In genomic region chr11:133384731-133385130, GRCh38 we compare ENCODE assay signal across 27 cellular contexts.
"Had no signal": no experiment of that assay in that cellular context is flagged by ENCODE, and none has a peak within 500 bp of the region (broad histone marks: within the 10 kb centered on the region; RNA-seq: fewer than 3 reads in every experiment).

No MANE protein-coding gene starts in this region.

- H3K4me1 ChIP-seq: colonic mucosa, foreskin keratinocyte, gastroesophageal sphincter, left lung, lower lobe of right lung had no signal

- H3K27ac ChIP-seq: colonic mucosa, epithelial cell of prostate, foreskin keratinocyte, gastroesophageal sphincter, heart left ventricle, hepatocyte, left lung, lower lobe of right lung had no signal

- DNase-seq: colonic mucosa; cortex of kidney; effector CD8-positive, alpha-beta T cell; effector memory CD8-positive, alpha-beta T cell; endodermal cell; erythroblast; foreskin keratinocyte; heart left ventricle; hypothalamus; immature natural killer cell; islet precursor cell; kidney; kidney glomerular epithelial cell; left colon; left lung; left ventricle myocardium superior; lower lobe of right lung; mesenchymal stem cell; mucosa of descending colon had no signal

- H3K4me3 ChIP-seq: colonic mucosa, gastroesophageal sphincter, heart left ventricle, hepatocyte, left lung, lower lobe of right lung, mucosa of descending colon had no signal

- H3K4me3 Mint-ChIP-seq: dendritic cell treated with granulocyte-macrophage colony-stimulating factor and Interleukin-4, amounts not matched to agents 40 ng/mL and 50 ng/mL, for 4 days; effector memory CD8-positive, alpha-beta T cell; endodermal cell; immature natural killer cell; mesothelial cell of epicardium had no signal

- H3K27me3 Mint-ChIP-seq: dendritic cell treated with granulocyte-macrophage colony-stimulating factor and Interleukin-4, amounts not matched to agents 40 ng/mL and 50 ng/mL, for 4 days; effector memory CD8-positive, alpha-beta T cell had no signal

- H3K4me2 ChIP-seq: hepatocyte had no signal

- H3K4me1 Mint-ChIP-seq: immature natural killer cell had no signal

- FAIRE-seq: endometrium, frontal cortex, kidney had no signal

- H2AFZ ChIP-seq: hepatocyte had no signal

- H3K27me3 ChIP-seq: colonic mucosa, foreskin keratinocyte, heart left ventricle, left lung had no signal

- H3K36me3 ChIP-seq: colonic mucosa, gastroesophageal sphincter, heart left ventricle, left lung, lower lobe of right lung had no signal

- H3K27ac Mint-ChIP-seq: dendritic cell treated with granulocyte-macrophage colony-stimulating factor and Interleukin-4, amounts not matched to agents 40 ng/mL and 50 ng/mL, for 4 days; effector memory CD8-positive, alpha-beta T cell; endodermal cell; immature natural killer cell; mesothelial cell of epicardium had no signal

- H3K9me3 Mint-ChIP-seq: dendritic cell treated with granulocyte-macrophage colony-stimulating factor and Interleukin-4, amounts not matched to agents 40 ng/mL and 50 ng/mL, for 4 days; endodermal cell; mesothelial cell of epicardium had no signal

- H3K36me3 Mint-ChIP-seq: immature natural killer cell, mesothelial cell of epicardium had no signal

- ATAC-seq: effector memory CD8-positive, alpha-beta T cell; esophagus mucosa; foreskin keratinocyte; gastroesophageal sphincter; heart left ventricle; left colon; left lung; left ventricle myocardium superior; lower lobe of right lung; mucosa of descending colon had no signal

- H3K79me2 ChIP-seq: hepatocyte had no signal

- H3K9me3 ChIP-seq: colonic mucosa, gastroesophageal sphincter, heart left ventricle, left lung, lower lobe of right lung, mucosa of descending colon had no signal
